In genomic region chr3:65093641-65094040, GRCh38 we compare ENCODE assay signal across 31 cellular contexts.
"Had no signal": no experiment of that assay in that cellular context is flagged by ENCODE, and none has a peak within 500 bp of the region (broad histone marks: within the 10 kb centered on the region; RNA-seq: fewer than 3 reads in every experiment).

No MANE protein-coding gene starts in this region.

- H3K4me3 ChIP-seq: MG63, PC-9, SJCRH30 had no signal

- H2AFZ ChIP-seq: PC-9 had no signal

- H3K36me3 ChIP-seq: MG63, SJCRH30 had no signal

- H3K27ac ChIP-seq: PC-9, RWPE1, SJCRH30 had no signal

- H3K9me3 ChIP-seq: MG63, SJCRH30 had no signal

- H3K4me1 ChIP-seq: SJCRH30 had no signal

- DNase-seq: Kasumi-1, KG1, MG63, NCI-H1048, NCI-H1092 treated with DMSO at 0.1 percent for 48 hours, NCI-H1105 treated with DMSO at 0.1 percent for 48 hours, NCI-H1417, NCI-H1436, NCI-H146, NCI-H1694, NCI-H187, NCI-H1930, NCI-H2029 treated with DMSO at 0.1 percent for 48 hours, NCI-H2171 treated with DMSO at 0.1 percent for 48 hours, NCI-H2227 treated with DMSO at 0.1 percent for 48 hours, NCI-H345, NCI-H446, NCI-H510A, NCI-H524, NCI-H526, NCI-H69, NCI-H748 treated with DMSO at 0.1 percent for 48 hours, NCI-H82, PC-9, SHP77, SIG-M5, SJCRH30, T-cell had no signal

- ATAC-seq: Panc1, Right ventricle myocardium inferior, T-cell had no signal

- H3K27me3 ChIP-seq: MG63, SJCRH30 had no signal

- H3K4me2 ChIP-seq: PC-9 had no signal
